ENCODE assay signal across 21 cellular contexts in genomic region chr3:9879830-9880549, GRCh38. TPM values are rescaled to one million over a fixed set of nuclear protein-coding genes. Genes with fewer than 3 reads are reported as not detected.
DNase-seq lines count a peak whose midpoint lies in the region; ATAC-seq, FAIRE-seq and TF ChIP-seq lines count a peak whose summit lies in the region.
"Had no signal": no experiment of that assay in that cellular context is flagged by ENCODE, and none has a peak within 500 bp of the region (broad histone marks: within the 10 kb centered on the region; RNA-seq: fewer than 3 reads in every experiment).

Gene CIDEC, minus strand, starts transcription at chr3:9880253. Its CDS starts 1,767 bp downstream, at chr3:9878486.

- peaks cover 2% of the 10 kb centered on the region for H3K27me3 Mint-ChIP-seq in GM23338 (ENCODE audit: insufficient read depth, low read depth, poor library complexity)

- in situ Hi-C loops in GM23248 (cut with MboI) = no loop called here

- FAIRE-seq in kidney (lab: Jason Lieb, UNC) = no peak
- FAIRE-seq: keratinocyte had no signal

- H3K9me3 ChIP-seq in Peyer's patch = no peaks in the 10 kb centered on the region
- H3K9me3 ChIP-seq in tibial nerve = no peaks in the 10 kb centered on the region
- no peaks in the 10 kb centered on the region for H3K9me3 ChIP-seq in kidney (ENCODE audit: control insufficient read depth in 1 of 2, low read length in 2 of 2)
- H3K9me3 ChIP-seq in GM23248 (ENCODE audit: low read depth) = no peaks in the 10 kb centered on the region
- H3K9me3 ChIP-seq: BLaER1, neutrophil, right atrium auricular region had no signal

- H4K20me1 ChIP-seq in GM23338 (replicated peaks; ENCODE audit: insufficient read depth) (no peaks in the 10 kb centered on the region), GM23248 (ENCODE audit: insufficient read depth) (no peaks in the 10 kb centered on the region)
- H4K20me1 ChIP-seq: BLaER1 had no signal

- no peak within 1 kb of the TSS for H3K4me2 ChIP-seq in GM23338
- H3K4me2 ChIP-seq in GM23248 (ENCODE audit: unreplicated experiment) = no peak within 1 kb of the TSS
- H3K4me2 ChIP-seq: BLaER1 had no signal

- no peak for TF ChIP-seq POLR2A in Peyer's patch (IDR thresholded peaks at IDR 0.05)
- no peak for TF ChIP-seq POLR2A in tibial nerve (IDR thresholded peaks at IDR 0.05)

- ATAC-seq in GM23338 (no peak), left colon (no peak), HG02884 (IDR thresholded peaks at IDR 0.05; ENCODE audit: unreplicated experiment) (no peak)
- ATAC-seq: T-helper 17 cell had no signal

- H3K4me1 ChIP-seq in GM23338 (ENCODE audit: insufficient read depth) (no peaks in the 10 kb centered on the region), Peyer's patch (peaks cover 0 to 21% (median 0%) of the 10 kb centered on the region in 4 donors), tibial nerve (peaks cover 0 to 5% (median 0%) of the 10 kb centered on the region in 4 donors), kidney (ENCODE audit: control insufficient read depth in 1 of 2, insufficient read depth in 1 of 2, low read depth in 1 of 2, low read length in 2 of 2) (no peaks in the 10 kb centered on the region), GM23248 (ENCODE audit: insufficient read depth) (peaks cover 15% of the 10 kb centered on the region)
- H3K4me1 ChIP-seq: BLaER1, right atrium auricular region had no signal

- no peak within 1 kb of the TSS for H3K27ac Mint-ChIP-seq in GM23338
- H3K27ac Mint-ChIP-seq: activated T-helper 1 cell treated with anti-CD3 and anti-CD28 coated beads, Interleukin-12 subunit alpha, Interleukin-12 subunit beta, Interleukin-2, Interleukin-4 antibody, amounts not matched to agents 30 ng/mL and 10 ng/mL and 1 ng/mL, durations not matched to agents 14 hours and 24 hours and 36 hours; H9; mesothelial cell of epicardium; T-helper 17 cell had no signal

- no peaks in the 10 kb centered on the region for H3K36me3 Mint-ChIP-seq in GM23338 (ENCODE audit: low read depth)
- H3K36me3 Mint-ChIP-seq: mesothelial cell of epicardium had no signal

- H2AFZ ChIP-seq in GM23338 (peak within 1 kb of the TSS; percentile 23; the same call in 1 of the 2 replicates), GM23248 (no peak within 1 kb of the TSS; the same call in 1 of the 2 replicates)

- TF ChIP-seq EP300 in tibial nerve (IDR thresholded peaks at IDR 0.05) = no peak

- H3K9ac ChIP-seq in kidney (ENCODE audit: low read length in 2 of 2) (no peak within 1 kb of the TSS), GM23248 (no peak within 1 kb of the TSS)
- H3K9ac ChIP-seq: BLaER1 had no signal

- no peak for DNase-seq in GM23338 (ENCODE audit: low spot score)
- no peak for DNase-seq in Peyer's patch
- no peak for DNase-seq in left colon
- no peak for DNase-seq in tibial nerve (ENCODE audit: low spot score in 2 of 2)
- DNase-seq in kidney = no peak
- DNase-seq in GM23248 = no peak
- DNase-seq: caudate nucleus; H9; NCI-H1694; NCI-H226; SHP77 treated with DMSO at 0.1 percent for 48 hours; stimulated activated CD4-positive, alpha-beta T cell treated with anti-CD3 and anti-CD28 coated beads, Interleukin-2, amount 100 ng/mL, for 24 hours; T-helper 17 cell had no signal

- intact Hi-C loops in left colon (cut with DNase I, micrococcal nuclease) = no loop called here
- intact Hi-C loops in kidney (cut with DNase I) = no loop called here

- H3K27ac ChIP-seq in GM23338 (ENCODE audit: low read depth) (no peak within 1 kb of the TSS), Peyer's patch (peak within 1 kb of the TSS in 3 of 4 donors; percentile 39 to 91 (median 62)), tibial nerve (no peak within 1 kb of the TSS), kidney (ENCODE audit: low read depth in 2 of 2, low read length in 2 of 2) (no peak within 1 kb of the TSS), GM23248 (no peak within 1 kb of the TSS)
- H3K27ac ChIP-seq: BLaER1, neutrophil, right atrium auricular region had no signal

- 0 out of 3 replicates have a peak, but pooled peaks cover 3% of the 10 kb centered on the region for H3K4me1 Mint-ChIP-seq in GM23338
- H3K4me1 Mint-ChIP-seq: T-helper 17 cell had no signal

- TF ChIP-seq CTCF in GM23338 (conservative IDR thresholded peaks at IDR 0.05; ENCODE audit: low read depth in 2 of 2) (no peak), Peyer's patch (IDR thresholded peaks at IDR 0.05) (no peak), tibial nerve (IDR thresholded peaks at IDR 0.05) (no peak), kidney (IDR thresholded peaks at IDR 0.05; ENCODE audit: borderline replicate concordance, extremely low read depth, insufficient read depth) (no peak)

- WGBS in tibial nerve, 2 donors = 81 to 87% methylated on average over 7 of the region's 7 CpGs
- WGBS in GM23248 (ENCODE audit: low coverage in 1 of 2, low lambda C conversion rate in 2 of 2, missing lambda C conversion rate in 2 of 2), 2 experiments = 90 to 93% methylated on average over 6 to 7 of the region's 7 CpGs

- H3K9me2 ChIP-seq in GM23338 (ENCODE audit: insufficient read depth) = no peaks in the 10 kb centered on the region
- H3K9me2 ChIP-seq in GM23248 (ENCODE audit: insufficient read depth) = no peaks in the 10 kb centered on the region

- H3K9me3 Mint-ChIP-seq in GM23338 = no peaks in the 10 kb centered on the region
- H3K9me3 Mint-ChIP-seq: activated T-helper 1 cell treated with anti-CD3 and anti-CD28 coated beads, Interleukin-12 subunit alpha, Interleukin-12 subunit beta, Interleukin-2, Interleukin-4 antibody, amounts not matched to agents 30 ng/mL and 10 ng/mL and 1 ng/mL, durations not matched to agents 14 hours and 24 hours and 36 hours; H9; mesothelial cell of epicardium had no signal

- no peak within 1 kb of the TSS for H3K4me3 ChIP-seq in GM23338
- H3K4me3 ChIP-seq in Peyer's patch = no peak within 1 kb of the TSS
- no peak within 1 kb of the TSS for H3K4me3 ChIP-seq in tibial nerve
- no peak within 1 kb of the TSS for H3K4me3 ChIP-seq in kidney (ENCODE audit: low read length in 2 of 2)
- H3K4me3 ChIP-seq in GM23248 = no peak within 1 kb of the TSS
- H3K4me3 ChIP-seq: BLaER1, right atrium auricular region had no signal

- H3K4me3 Mint-ChIP-seq in GM23338 = no peak within 1 kb of the TSS
- H3K4me3 Mint-ChIP-seq: activated T-helper 1 cell treated with anti-CD3 and anti-CD28 coated beads, Interleukin-12 subunit alpha, Interleukin-12 subunit beta, Interleukin-2, Interleukin-4 antibody, amounts not matched to agents 30 ng/mL and 10 ng/mL and 1 ng/mL, durations not matched to agents 14 hours and 24 hours and 36 hours; H9; mesothelial cell of epicardium; T-helper 17 cell had no signal

- H3K27me3 ChIP-seq in GM23338 (ENCODE audit: insufficient read depth) (no peaks in the 10 kb centered on the region), Peyer's patch (no peaks in the 10 kb centered on the region), tibial nerve (no peaks in the 10 kb centered on the region), GM23248 (replicated peaks; ENCODE audit: insufficient read depth) (no peaks in the 10 kb centered on the region)
- H3K27me3 ChIP-seq: BLaER1, neutrophil, right atrium auricular region had no signal

- H3K79me2 ChIP-seq in GM23338 (replicated peaks; ENCODE audit: insufficient read depth) (no peaks in the 10 kb centered on the region), GM23248 (ENCODE audit: insufficient read depth) (no peaks in the 10 kb centered on the region)

- H3K36me3 ChIP-seq in GM23338 (ENCODE audit: insufficient read depth) (no peaks in the 10 kb centered on the region), Peyer's patch (no peaks in the 10 kb centered on the region), tibial nerve (no peaks in the 10 kb centered on the region), kidney (ENCODE audit: control insufficient read depth in 1 of 2, insufficient read depth in 2 of 2, low read length in 2 of 2) (no peaks in the 10 kb centered on the region), GM23248 (ENCODE audit: low read depth) (no peaks in the 10 kb centered on the region)
- H3K36me3 ChIP-seq: BLaER1, neutrophil, right atrium auricular region had no signal

- H3F3A ChIP-seq in GM23338 (replicated peaks; ENCODE audit: low read depth) = no peaks in the 10 kb centered on the region
- H3F3A ChIP-seq in GM23248 (ENCODE audit: insufficient read depth) = peaks cover 15% of the 10 kb centered on the region

RNA-seq across cellular contexts. Expression of gene CIDEC, which starts in this region (rescaled TPM):
- total RNA-seq in GM23338 (2014; rRNA removed; shearing (Covaris generic)) = not detected in 2 replicates
- not detected in 2 replicates for polyA plus RNA-seq in GM23338 (2016; fragmentation: Nextera tagmentation; extraction: Ambion mirVana)
- total RNA-seq in Peyer's patch = 100 to 1,000 TPM in 3 of 4 donors, 10 to 100 TPM in 1; 27.2 to 510 (median 253) TPM
- total RNA-seq in left colon = 10 to 100 TPM; 24.6 to 26.2 TPM
- total RNA-seq in tibial nerve = 100 to 1,000 TPM in 3 of 4 donors, 10 to 100 TPM in 1; 72.4 to 380 (median 174) TPM
- not detected for total RNA-seq in kidney
- polyA plus RNA-seq in kidney (ENCODE audit: insufficient read depth, low read depth, low replicate concordance) = not detected
- not detected in 2 replicates for total RNA-seq in GM23248 (2014; rRNA removed; shearing (Covaris generic))
- not detected in 2 replicates for polyA plus RNA-seq in GM23248 (2016; fragmentation: Nextera tagmentation; extraction: Ambion mirVana)
- total RNA-seq: activated T-helper 1 cell treated with anti-CD3 and anti-CD28 coated beads, Interleukin-12 subunit alpha, Interleukin-12 subunit beta, Interleukin-2, Interleukin-4 antibody, amounts not matched to agents 30 ng/mL and 10 ng/mL and 1 ng/mL, durations not matched to agents 14 hours and 24 hours and 36 hours; H9; mesothelial cell of epicardium; T-helper 17 cell; temporal lobe had no signal
- polyA plus RNA-seq: keratinocyte had no signal

Comparison
In these comparisons a context has a peak if more than half of its experiments do, and no peak if none do; other contexts are left out.
1. RNA of gene CIDEC (total RNA-seq): 27.2 to 510 TPM in Peyer's patch, 72.4 to 380 TPM in tibial nerve and 24.6 to 26.2 TPM in left colon; not detected in GM23338, not detected in kidney (single experiment) and not detected in GM23248; every median in the first group is over 10 times any median in the second.
2. H3K27ac ChIP-seq: peak in Peyer's patch (3 of 4); none in GM23338 (single experiment), tibial nerve (0 of 4), kidney (0 of 2) and GM23248 (single experiment).